8 cellular contexts compared by ENCODE assay signal in the genomic region with DNA sequence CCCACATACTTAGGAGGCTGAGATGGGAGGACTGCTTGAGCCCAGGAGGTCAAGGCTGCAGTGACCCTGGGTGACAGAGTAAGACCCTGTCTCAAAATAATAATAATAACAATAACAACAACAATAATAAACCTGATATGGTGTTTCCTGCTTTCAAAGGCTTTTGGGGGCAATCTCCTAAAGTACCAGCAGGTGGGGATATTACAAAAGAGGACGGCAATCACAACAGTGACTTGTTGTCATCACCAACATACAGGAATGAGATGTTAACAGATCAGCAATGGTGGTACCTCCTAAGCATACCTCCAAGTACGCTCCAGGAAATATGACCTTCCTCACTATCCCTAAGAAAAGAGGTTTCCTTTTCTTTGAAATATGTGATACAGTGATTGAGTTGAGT.
A peak's percentile ranks its signal among the peaks of the same experiment; 100 is the strongest.
DNase-seq lines count a peak whose midpoint lies in the region; ATAC-seq and TF ChIP-seq lines count a peak whose summit lies in the region.

No MANE protein-coding gene starts in this region.

- intact Hi-C loops in ascending aorta (cut with DNase I) = loop anchor here (2.0 to 5.0 kb wide), 2 partner anchors 73 to 132 kb away; no protein-coding TSS in a partner anchor

- H3K27me3 ChIP-seq in ascending aorta = no peaks in the 10 kb centered on the region

- no peaks in the 10 kb centered on the region for H3K9me3 ChIP-seq in ascending aorta

- TF ChIP-seq CTCF in ascending aorta (IDR thresholded peaks at IDR 0.05) = peak; percentile 19 to 65 (median 46)

- H3K4me1 ChIP-seq in ascending aorta = no peaks in the 10 kb centered on the region

- H3K4me3 ChIP-seq in ascending aorta = no peak overlapping the region

- H3K36me3 ChIP-seq in ascending aorta = no peaks in the 10 kb centered on the region

- DNase-seq in NCI-H2227 (lab: John Stamatoyannopoulos, UW; ENCODE audit: unreplicated experiment) (peak; percentile 12), NCI-H2227 treated with DMSO at 0.1 percent for 48 hours (lab: John Stamatoyannopoulos, UW) (no peak), Kasumi-1 (lab: John Stamatoyannopoulos, UW) (peak; percentile 56 to 58), ascending aorta (ENCODE audit: low spot score in 2 of 2) (no peak), left lobe of liver (ENCODE audit: low spot score) (no peak), GDM1 (lab: John Stamatoyannopoulos, UW) (no peak), CD1c-positive myeloid dendritic cell (ENCODE audit: extremely low spot score) (no peak)

- H3K27ac ChIP-seq in ascending aorta = no peak overlapping the region

- ATAC-seq in GM21786 (IDR thresholded peaks at IDR 0.05; ENCODE audit: unreplicated experiment) (peak; percentile 81), left lobe of liver (peak; percentile 78)

Comparison
In these comparisons a context has a peak if more than half of its experiments do, and no peak if none do; other contexts are left out.
1. DNase-seq: peak in NCI-H2227 (single experiment) and Kasumi-1 (2 of 2); none in NCI-H2227 treated with DMSO at 0.1 percent for 48 hours (single experiment), ascending aorta (0 of 2), left lobe of liver (single experiment), GDM1 (single experiment) and CD1c-positive myeloid dendritic cell (single experiment).